8 cellular contexts compared by ENCODE assay signal in the genomic region with DNA sequence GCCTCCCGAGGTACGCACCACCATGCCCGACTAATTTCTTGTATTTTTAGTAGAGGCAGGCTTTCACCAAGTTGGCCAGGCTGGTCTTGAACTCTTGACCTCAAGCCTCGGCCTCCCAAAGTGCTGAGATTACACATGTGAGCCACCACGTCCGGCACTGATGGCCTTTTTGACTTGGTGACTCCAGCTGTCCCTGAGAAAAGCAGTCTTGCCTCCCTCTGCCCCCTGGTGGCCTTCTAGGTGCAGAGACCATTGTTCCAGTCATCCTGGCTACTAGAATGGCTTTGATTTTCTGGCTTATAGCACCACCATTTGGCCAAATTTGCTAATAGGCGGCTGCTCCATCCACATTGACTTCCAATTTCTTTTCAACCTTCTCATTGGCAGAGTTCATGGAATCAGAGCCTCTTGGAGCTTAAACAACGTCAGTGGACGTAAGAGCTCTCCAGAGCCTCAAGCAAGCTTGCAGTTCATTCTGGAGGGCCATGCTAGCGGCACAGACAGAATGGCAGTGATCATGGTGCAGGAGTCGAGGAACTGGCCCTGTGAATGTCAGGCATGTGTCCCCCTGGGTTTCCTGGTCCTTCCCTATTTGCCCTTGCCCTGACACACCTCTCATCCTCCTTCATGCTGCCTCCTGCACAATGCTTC.
DNase-seq lines count a peak whose midpoint lies in the region; ATAC-seq, FAIRE-seq and TF ChIP-seq lines count a peak whose summit lies in the region.

No MANE protein-coding gene starts in this region.

- H3K27me3 Mint-ChIP-seq in activated T-cell treated with anti-CD3 and anti-CD28 coated beads, Interleukin-2, amount 50 U/mL, for 24 hours, result peaks cover 38% of the 10 kb centered on the region
- peaks cover 18% of the 10 kb centered on the region for H3K27me3 Mint-ChIP-seq in nephron (ENCODE audit: low read depth)

- FAIRE-seq in RCC 7860 (lab: Jason Lieb, UNC), result peak; percentile 77

- H4K20me1 ChIP-seq in Loucy (ENCODE audit: insufficient read depth, low read length, poor library complexity, severe bottlenecking), result no peaks in the 10 kb centered on the region

- H3K4me1 Mint-ChIP-seq in activated T-cell treated with anti-CD3 and anti-CD28 coated beads, Interleukin-2, amount 50 U/mL, for 24 hours (ENCODE audit: low read depth), result no peaks in the 10 kb centered on the region
- peaks cover 36% of the 10 kb centered on the region for H3K4me1 Mint-ChIP-seq in nephron

- H3K79me2 ChIP-seq in Loucy (ENCODE audit: insufficient read depth, low read length), result no peaks in the 10 kb centered on the region

- no peaks in the 10 kb centered on the region for H3K36me3 Mint-ChIP-seq in activated T-cell treated with anti-CD3 and anti-CD28 coated beads, Interleukin-2, amount 50 U/mL, for 24 hours (ENCODE audit: low read depth)
- no peaks in the 10 kb centered on the region for H3K36me3 Mint-ChIP-seq in nephron (ENCODE audit: low read depth)

- H3K27me3 ChIP-seq in Loucy (ENCODE audit: insufficient read depth, low read length, poor library complexity, severe bottlenecking), result no peaks in the 10 kb centered on the region

- no peak overlapping the region for H3K9ac ChIP-seq in Loucy (ENCODE audit: low read depth, low read length, poor library complexity, severe bottlenecking)

- H3F3A ChIP-seq in Loucy (ENCODE audit: low read depth), result no peaks in the 10 kb centered on the region

- H3K9me2 ChIP-seq in Loucy (replicated peaks; ENCODE audit: low read depth, low read length), result no peaks in the 10 kb centered on the region

- no peak overlapping the region for H3K4me2 ChIP-seq in Loucy (ENCODE audit: low read depth, low read length, poor library complexity, severe bottlenecking)

- H3K4me3 Mint-ChIP-seq in activated T-cell treated with anti-CD3 and anti-CD28 coated beads, Interleukin-2, amount 50 U/mL, for 24 hours, result no peak overlapping the region
- H3K4me3 Mint-ChIP-seq in nephron, result no peak overlapping the region

- H3K9me3 ChIP-seq in Loucy (ENCODE audit: insufficient read depth, low read depth, low read length), result no peaks in the 10 kb centered on the region

- H2AFZ ChIP-seq in Loucy (ENCODE audit: low read length), result no peak overlapping the region

- peak; percentile 94 for DNase-seq in CD1c-positive myeloid dendritic cell (ENCODE audit: extremely low spot score)
- peak; percentile 89 for DNase-seq in RCC 7860 (ENCODE audit: low spot score)
- DNase-seq in activated T-cell treated with anti-CD3 and anti-CD28 coated beads, Interleukin-2, amount 50 U/mL, for 24 hours, result peak; percentile 80
- peak; percentile 79 for DNase-seq in fibroblast of gingiva (ENCODE audit: low read depth)
- DNase-seq in stimulated activated naive CD4-positive, alpha-beta T cell (lab: John Stamatoyannopoulos, UW), result peak; percentile 63 to 84 (median 78)

- no peak overlapping the region for H3K4me3 ChIP-seq in Loucy (ENCODE audit: low read length, poor library complexity, severe bottlenecking)

- no peaks in the 10 kb centered on the region for H3K9me3 Mint-ChIP-seq in activated T-cell treated with anti-CD3 and anti-CD28 coated beads, Interleukin-2, amount 50 U/mL, for 24 hours
- no peaks in the 10 kb centered on the region for H3K9me3 Mint-ChIP-seq in nephron

- H3K36me3 ChIP-seq in Loucy (ENCODE audit: insufficient read depth, low read length), result no peaks in the 10 kb centered on the region

- ATAC-seq in GM21423 (IDR thresholded peaks at IDR 0.05; ENCODE audit: unreplicated experiment), result peak; percentile 76

- H3K27ac Mint-ChIP-seq in activated T-cell treated with anti-CD3 and anti-CD28 coated beads, Interleukin-2, amount 50 U/mL, for 24 hours, result no peak overlapping the region
- H3K27ac Mint-ChIP-seq in nephron, result peak overlapping the region in 2 of 3 experiments; percentile 41 to 64

- H3K4me1 ChIP-seq in Loucy (ENCODE audit: insufficient read depth, low read length, poor library complexity, severe bottlenecking), result no peaks in the 10 kb centered on the region

- TF ChIP-seq CTCF in Loucy (conservative IDR thresholded peaks at IDR 0.05; ENCODE audit: low read length) (peak; percentile 100), nephron (IDR thresholded peaks at IDR 0.05; ENCODE audit: unreplicated experiment in 3 of 3) (peak; percentile 99)
